In the genomic region with DNA sequence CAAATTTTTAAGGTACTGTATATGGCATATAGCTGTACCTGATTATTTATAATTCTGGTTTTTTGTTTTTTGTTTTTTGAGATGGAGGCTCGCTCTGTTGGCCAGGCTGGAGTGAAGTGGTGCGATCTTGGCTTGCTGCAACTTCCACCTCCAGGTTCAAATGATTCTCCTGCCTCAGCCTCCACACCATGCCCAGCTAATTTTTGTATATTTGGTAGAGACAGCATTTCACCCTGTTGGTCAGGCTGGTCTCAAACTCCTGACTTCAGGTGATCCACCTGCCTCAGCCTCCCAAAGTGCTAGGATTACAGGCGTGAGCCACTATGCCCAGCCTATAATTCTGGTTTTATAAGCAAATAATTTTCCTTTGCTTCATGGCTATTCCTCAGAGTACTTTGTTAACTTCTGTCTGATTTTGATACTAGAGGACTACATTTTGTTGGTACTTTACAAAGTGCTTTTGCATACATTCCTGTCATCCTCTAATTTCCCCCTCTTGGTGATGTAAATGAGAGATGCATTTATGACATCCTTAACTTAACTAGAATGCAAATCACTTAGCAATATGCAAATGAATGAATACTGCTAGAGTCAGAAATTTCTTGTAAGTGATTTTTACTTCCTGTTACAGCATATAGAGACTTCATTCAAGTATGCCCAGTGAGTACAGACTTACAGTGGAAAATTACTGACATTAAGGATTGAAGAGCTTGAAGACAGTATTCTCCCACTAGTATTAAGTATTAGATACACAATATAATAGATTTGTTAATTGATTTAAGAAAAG, we compare ENCODE assay signal across 26 cellular contexts. TPM values are rescaled to one million over a fixed set of nuclear protein-coding genes. Genes with fewer than 3 reads are reported as not detected.
DNase-seq lines count a peak whose midpoint lies in the region; ATAC-seq and TF ChIP-seq lines count a peak whose summit lies in the region.
"Had no signal": no experiment of that assay in that cellular context is flagged by ENCODE, and none has a peak within 500 bp of the region (broad histone marks: within the 10 kb centered on the region; RNA-seq: fewer than 3 reads in every experiment).

No MANE protein-coding gene starts in this region.

- H3K9me3 Mint-ChIP-seq in activated CD8-positive, alpha-beta T cell treated with anti-CD3 and anti-CD28 coated beads for 36 hours = peaks cover 12% of the 10 kb centered on the region
- peaks cover 8% of the 10 kb centered on the region for H3K9me3 Mint-ChIP-seq in activated CD8-positive, alpha-beta T cell treated with anti-CD3 and anti-CD28 coated beads, Interleukin-2, amount 10 ng/mL, durations not matched to agents 7 days and 5 days (ENCODE audit: insufficient read depth)

- peak; percentile 65 for ATAC-seq in activated CD8-positive, alpha-beta T cell treated with anti-CD3 and anti-CD28 coated beads for 36 hours
- no peak for ATAC-seq in activated CD8-positive, alpha-beta T cell treated with anti-CD3 and anti-CD28 coated beads, Interleukin-2, amount 10 ng/mL, durations not matched to agents 7 days and 5 days
- peak; percentile 55 for ATAC-seq in GM18867 (IDR thresholded peaks at IDR 0.05; ENCODE audit: unreplicated experiment)
- ATAC-seq in esophagus mucosa = peak; percentile 63
- ATAC-seq in HG03095 (IDR thresholded peaks at IDR 0.05; ENCODE audit: unreplicated experiment) = no peak
- ATAC-seq: left colon, upper lobe of right lung had no signal

- peak overlapping the region; percentile 34; the same call in 1 of the 2 replicates for H3K4me3 ChIP-seq in Karpas-422 (ENCODE audit: low read length)
- H3K4me3 ChIP-seq: breast epithelium, SJSA1, upper lobe of right lung had no signal

- no peak for DNase-seq in activated CD8-positive, alpha-beta T cell treated with anti-CD3 and anti-CD28 coated beads for 36 hours
- DNase-seq in activated CD8-positive, alpha-beta T cell treated with anti-CD3 and anti-CD28 coated beads, Interleukin-2, amount 10 ng/mL, durations not matched to agents 7 days and 5 days = no peak
- DNase-seq in Karpas-422 = peak; percentile 78
- DNase-seq in head of caudate nucleus = no peak
- no peak for DNase-seq in stimulated activated naive CD4-positive, alpha-beta T cell treated with Interleukin-2 at 50 U/mL for 16 hours (lab: John Stamatoyannopoulos, UW)
- DNase-seq: activated CD8-positive, alpha-beta memory T cell treated with anti-CD3 and anti-CD28 coated beads, Interleukin-2, amount 50 U/mL, for 48 hours; amygdala; CD8-positive, alpha-beta memory T cell; DMS153; effector memory CD4-positive, alpha-beta T cell; erythroblast; foreskin melanocyte; GDM1; KBM-7; left colon; NCI-H1694 treated with DMSO at 0.1 percent for 48 hours; NCI-H2171; NCI-H510A treated with DMSO at 0.1 percent for 48 hours; occipital lobe; upper lobe of right lung had no signal

- CTCF ChIA-PET in activated CD8-positive, alpha-beta T cell treated with anti-CD3 and anti-CD28 coated beads for 36 hours (lab: Charles Lee) = interaction anchor here (1.0 kb wide), 1 partner anchor 15 kb away, joined by 3 read pairs; no protein-coding TSS in a partner anchor
- CTCF ChIA-PET in activated CD8-positive, alpha-beta T cell treated with anti-CD3 and anti-CD28 coated beads, Interleukin-2, amount 10 ng/mL, durations not matched to agents 7 days and 5 days (lab: Charles Lee) = no interaction called here

- H3K27me3 Mint-ChIP-seq in activated CD8-positive, alpha-beta T cell treated with anti-CD3 and anti-CD28 coated beads for 36 hours = peaks cover 2% of the 10 kb centered on the region
- H3K27me3 Mint-ChIP-seq in activated CD8-positive, alpha-beta T cell treated with anti-CD3 and anti-CD28 coated beads, Interleukin-2, amount 10 ng/mL, durations not matched to agents 7 days and 5 days (ENCODE audit: low read depth) = peaks cover 4% of the 10 kb centered on the region

- peak overlapping the region; percentile 31 for H3K4me2 ChIP-seq in Karpas-422 (ENCODE audit: low read depth, low read length, poor library complexity, severe bottlenecking)

- no peaks in the 10 kb centered on the region for H3K9me2 ChIP-seq in Karpas-422 (replicated peaks; ENCODE audit: insufficient read depth, low read length)

- H3K4me3 Mint-ChIP-seq in activated CD8-positive, alpha-beta T cell treated with anti-CD3 and anti-CD28 coated beads for 36 hours = no peak overlapping the region
- no peak overlapping the region for H3K4me3 Mint-ChIP-seq in activated CD8-positive, alpha-beta T cell treated with anti-CD3 and anti-CD28 coated beads, Interleukin-2, amount 10 ng/mL, durations not matched to agents 7 days and 5 days
- H3K4me3 Mint-ChIP-seq: CD8-positive, alpha-beta memory T cell; T-helper 1 cell treated with Interleukin-12 subunit alpha and Interleukin-12 subunit beta and Interleukin-4 antibody, amounts not matched to agents 30 μg/mL and 1 μg/mL, for 36 hours had no signal

- H3K27me3 ChIP-seq in Karpas-422 (ENCODE audit: low read length) = no peaks in the 10 kb centered on the region
- H3K27me3 ChIP-seq: breast epithelium, SJSA1, upper lobe of right lung had no signal

- no peaks in the 10 kb centered on the region for H4K20me1 ChIP-seq in Karpas-422 (ENCODE audit: insufficient read depth, low read depth, low read length)

- no peaks in the 10 kb centered on the region for H3K36me3 ChIP-seq in Karpas-422 (ENCODE audit: insufficient read depth, low read length)
- H3K36me3 ChIP-seq: breast epithelium, SJSA1, upper lobe of right lung had no signal

- H3K9ac ChIP-seq in Karpas-422 (ENCODE audit: low read length) = no peak overlapping the region

- H3K36me3 Mint-ChIP-seq in activated CD8-positive, alpha-beta T cell treated with anti-CD3 and anti-CD28 coated beads for 36 hours (ENCODE audit: low read depth) = peaks cover 5% of the 10 kb centered on the region
- peaks cover 2% of the 10 kb centered on the region for H3K36me3 Mint-ChIP-seq in activated CD8-positive, alpha-beta T cell treated with anti-CD3 and anti-CD28 coated beads, Interleukin-2, amount 10 ng/mL, durations not matched to agents 7 days and 5 days (ENCODE audit: low read depth)

- no peaks in the 10 kb centered on the region for H3K79me2 ChIP-seq in Karpas-422 (ENCODE audit: low read length)

- peak overlapping the region; percentile 49; the same call in 1 of the 2 replicates for H2AFZ ChIP-seq in Karpas-422 (ENCODE audit: low read length)

- H3K27ac ChIP-seq in Karpas-422 (ENCODE audit: low read length) = peak overlapping the region; percentile 56; the same call in 1 of the 2 replicates
- H3K27ac ChIP-seq: breast epithelium, SJSA1, upper lobe of right lung had no signal

- POLR2A ChIA-PET in activated CD8-positive, alpha-beta T cell treated with anti-CD3 and anti-CD28 coated beads for 36 hours (lab: Charles Lee) = no interaction called here
- POLR2A ChIA-PET in activated CD8-positive, alpha-beta T cell treated with anti-CD3 and anti-CD28 coated beads, Interleukin-2, amount 10 ng/mL, durations not matched to agents 7 days and 5 days (lab: Charles Lee) = no interaction called here

- TF ChIP-seq CTCF in activated CD8-positive, alpha-beta T cell treated with anti-CD3 and anti-CD28 coated beads for 36 hours (IDR thresholded peaks at IDR 0.05) = no peak

- peaks cover 10% of the 10 kb centered on the region for H3K4me1 ChIP-seq in Karpas-422 (ENCODE audit: low read length)
- H3K4me1 ChIP-seq: breast epithelium, SJSA1, upper lobe of right lung had no signal

- peaks cover 6% of the 10 kb centered on the region; the same call in 1 of the 2 replicates for H3K9me3 ChIP-seq in Karpas-422 (ENCODE audit: low read length)

- intact Hi-C loops in activated CD8-positive, alpha-beta T cell treated with anti-CD3 and anti-CD28 coated beads for 36 hours (cut with micrococcal nuclease) = no loop called here
- intact Hi-C loops in head of caudate nucleus (cut with DNase I) = no loop called here

- H3K27ac Mint-ChIP-seq in activated CD8-positive, alpha-beta T cell treated with anti-CD3 and anti-CD28 coated beads for 36 hours = no peak overlapping the region
- no peak overlapping the region for H3K27ac Mint-ChIP-seq in activated CD8-positive, alpha-beta T cell treated with anti-CD3 and anti-CD28 coated beads, Interleukin-2, amount 10 ng/mL, durations not matched to agents 7 days and 5 days
- H3K27ac Mint-ChIP-seq: CD8-positive, alpha-beta memory T cell; T-helper 1 cell treated with Interleukin-12 subunit alpha and Interleukin-12 subunit beta and Interleukin-4 antibody, amounts not matched to agents 30 μg/mL and 1 μg/mL, for 36 hours had no signal

- no peaks in the 10 kb centered on the region for H3K4me1 Mint-ChIP-seq in activated CD8-positive, alpha-beta T cell treated with anti-CD3 and anti-CD28 coated beads for 36 hours (ENCODE audit: low read depth)
- no peaks in the 10 kb centered on the region for H3K4me1 Mint-ChIP-seq in activated CD8-positive, alpha-beta T cell treated with anti-CD3 and anti-CD28 coated beads, Interleukin-2, amount 10 ng/mL, durations not matched to agents 7 days and 5 days (ENCODE audit: low read depth)
- H3K4me1 Mint-ChIP-seq: CD8-positive, alpha-beta memory T cell had no signal

RNA-seq across cellular contexts. Expression of a gene that starts 35.7 kb away (rescaled TPM):
- 10 to 100 TPM; 36.9 to 38.9 TPM for total RNA-seq in activated CD8-positive, alpha-beta T cell treated with anti-CD3 and anti-CD28 coated beads for 36 hours
- 10 to 100 TPM; 60.9 to 62.4 TPM for total RNA-seq in activated CD8-positive, alpha-beta T cell treated with anti-CD3 and anti-CD28 coated beads, Interleukin-2, amount 10 ng/mL, durations not matched to agents 7 days and 5 days
- total RNA-seq in Karpas-422 (2014; rRNA removed; shearing (Covaris generic); ENCODE audit: low replicate concordance) = 104 and 174 TPM in 2 replicates
- 45.7 TPM for total RNA-seq in esophagus mucosa

Comparison
In these comparisons a context has a peak if more than half of its experiments do, and no peak if none do; other contexts are left out.
1. ATAC-seq: peak in activated CD8-positive, alpha-beta T cell treated with anti-CD3 and anti-CD28 coated beads for 36 hours (single experiment), GM18867 (single experiment) and esophagus mucosa (single experiment); none in activated CD8-positive, alpha-beta T cell treated with anti-CD3 and anti-CD28 coated beads, Interleukin-2, amount 10 ng/mL, durations not matched to agents 7 days and 5 days (single experiment) and HG03095 (single experiment).